Comparison of ENCODE assay signal across 8 cellular contexts in the genomic region with DNA sequence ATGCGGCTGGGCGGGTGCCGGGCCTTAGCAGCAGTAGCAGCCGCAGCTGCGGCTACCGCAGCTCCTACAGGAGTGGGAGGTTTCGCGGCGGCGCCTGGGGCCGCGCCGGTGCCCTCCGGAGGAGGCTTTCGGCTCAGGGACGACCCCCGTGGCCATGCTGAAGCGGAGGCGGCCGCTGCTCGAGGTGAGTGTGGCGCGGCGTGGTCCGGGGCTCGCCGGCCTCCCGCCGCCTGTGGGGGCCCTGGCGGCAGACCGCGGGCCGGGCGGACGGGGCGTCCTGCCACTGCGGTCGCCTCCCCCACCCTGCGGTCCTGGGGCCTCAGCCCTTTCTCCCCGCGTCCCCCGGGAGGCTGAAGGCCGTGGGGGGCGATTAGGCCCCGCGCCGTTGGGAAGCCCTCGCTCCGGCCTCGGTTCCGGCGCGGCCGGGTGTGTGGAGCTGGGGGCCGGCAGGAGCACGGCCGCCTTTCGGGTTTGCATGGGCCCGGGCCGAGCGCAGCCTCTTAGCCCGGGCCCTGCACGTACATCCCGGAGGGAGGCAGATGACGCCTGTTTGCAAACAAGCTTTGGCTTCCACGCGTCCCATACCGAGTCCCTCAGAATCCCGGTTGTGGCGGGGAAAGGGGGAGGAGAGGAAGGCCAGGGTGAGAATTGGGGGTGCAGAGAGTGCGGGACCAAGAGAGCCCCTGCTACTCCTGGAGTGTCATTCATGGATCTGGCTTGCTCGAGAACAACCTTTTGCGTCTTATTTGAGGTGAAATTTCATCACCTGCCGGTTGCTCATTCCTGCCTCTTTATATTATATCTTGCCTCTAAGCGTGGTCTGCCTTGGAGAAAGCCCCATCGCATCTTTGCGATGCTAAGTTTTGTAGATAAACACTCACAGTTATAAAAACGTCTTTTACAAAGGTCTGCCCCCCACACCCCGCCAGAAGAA. TPM values are rescaled to one million over a fixed set of nuclear protein-coding genes. Genes with fewer than 3 reads are reported as not detected.
DNase-seq lines count a peak whose midpoint lies in the region; ATAC-seq and TF ChIP-seq lines count a peak whose summit lies in the region.

No MANE protein-coding gene starts in this region.

- H3K27me3 ChIP-seq in Karpas-422 (ENCODE audit: low read length) (no peaks in the 10 kb centered on the region), breast epithelium (no peaks in the 10 kb centered on the region)

- H3K4me3 ChIP-seq in Karpas-422 (ENCODE audit: low read length) (peak overlapping the region; percentile 88), breast epithelium (peak overlapping the region; percentile 72 to 97 (median 91)), skin epidermis (peak overlapping the region; percentile 55 to 86 (median 66))

- H4K20me1 ChIP-seq in Karpas-422 (ENCODE audit: insufficient read depth, low read depth, low read length): no peaks in the 10 kb centered on the region

- DNase-seq in GM04504 (ENCODE audit: low read depth): peak; percentile 30
- DNase-seq in Karpas-422: peak; percentile 63
- peak in 3 of 5 donors; percentile 11 to 20 (median 16) for DNase-seq in T-helper 1 cell
- DNase-seq in breast epithelium (ENCODE audit: low spot score in 2 of 2): peak in 1 of 2 donors; percentile 19
- DNase-seq in inferior parietal cortex (ENCODE audit: extremely low spot score): peak; percentile 38
- no peak for DNase-seq in NCI-H1048 (lab: John Stamatoyannopoulos, UW)

- H3K79me2 ChIP-seq in Karpas-422 (ENCODE audit: low read length): no peaks in the 10 kb centered on the region

- H3K9ac ChIP-seq in Karpas-422 (ENCODE audit: low read length): peak overlapping the region; percentile 78

- no peaks in the 10 kb centered on the region for H3K9me2 ChIP-seq in Karpas-422 (replicated peaks; ENCODE audit: insufficient read depth, low read length)

- TF ChIP-seq CTCF in breast epithelium (IDR thresholded peaks at IDR 0.05): peak in 1 of 3 donors; percentile 7

- H3K4me1 ChIP-seq in Karpas-422 (ENCODE audit: low read length) (peaks cover 18% of the 10 kb centered on the region), breast epithelium (peaks cover 0 to 9% of the 10 kb centered on the region in 2 donors)

- ATAC-seq in GM21825 (IDR thresholded peaks at IDR 0.05; ENCODE audit: unreplicated experiment): peak; percentile 32

- intact Hi-C loops in breast epithelium (cut with DNase I; ENCODE audit: low total_unique reads): loop anchor here (5.0 kb wide), 1 partner anchor 680 kb away; no protein-coding TSS in a partner anchor

- peak overlapping the region; percentile 91 for H3K4me2 ChIP-seq in Karpas-422 (ENCODE audit: low read depth, low read length, poor library complexity, severe bottlenecking)

- no peak for TF ChIP-seq POLR2A in breast epithelium (IDR thresholded peaks at IDR 0.05)

- peak overlapping the region; percentile 95 for H2AFZ ChIP-seq in Karpas-422 (ENCODE audit: low read length)

- H3K36me3 ChIP-seq in Karpas-422 (ENCODE audit: insufficient read depth, low read length) (no peaks in the 10 kb centered on the region), breast epithelium (no peaks in the 10 kb centered on the region)

- H3K9me3 ChIP-seq in Karpas-422 (ENCODE audit: low read length) (no peaks in the 10 kb centered on the region), breast epithelium (no peaks in the 10 kb centered on the region)

- no peak overlapping the region for H3K27ac ChIP-seq in Karpas-422 (ENCODE audit: low read length)
- H3K27ac ChIP-seq in breast epithelium: peak overlapping the region; percentile 95 to 99
- peak overlapping the region; percentile 78 to 100 (median 92) for H3K27ac ChIP-seq in skin epidermis

RNA-seq across cellular contexts. Expression of gene ZFYVE9, which starts 0.6 kb away (rescaled TPM):
- total RNA-seq in Karpas-422 (2014; rRNA removed; shearing (Covaris generic); ENCODE audit: low replicate concordance): 1.6 and 2.2 TPM in 2 replicates
- 10 to 100 TPM; 31.1 to 44.3 (median 32.8) TPM for total RNA-seq in breast epithelium

Comparison
In these comparisons a context has a peak if more than half of its experiments do, and no peak if none do; other contexts are left out.
1. RNA of gene ZFYVE9, which starts 0.6 kb away (total RNA-seq): 31.1 to 44.3 TPM in breast epithelium; 1.6 to 2.2 TPM in Karpas-422; every median in the first group is over 10 times any median in the second.
2. Peak in every context shown above with its lines, with median percentiles within 50 percentile points of each other: H3K4me3 ChIP-seq.